In genomic region chr6:32008037-32008436, GRCh38 we compare ENCODE assay signal across 6 cellular contexts. TPM values are rescaled to one million over a fixed set of nuclear protein-coding genes. Genes with fewer than 3 reads are reported as not detected.
"Had no signal": no experiment of that assay in that cellular context is flagged by ENCODE, and none has a peak within 500 bp of the region (broad histone marks: within the 10 kb centered on the region; RNA-seq: fewer than 3 reads in every experiment).

No MANE protein-coding gene starts in this region.

RNA-seq across cellular contexts. Expression of gene CYP21A2, which starts 30.2 kb away (rescaled TPM):
- total RNA-seq: LHCN-M2, NCI-H460, OCI-LY7, RPMI7951, SJCRH30, SK-MEL-5 had no signal
